ENCODE assay signal across 1 cellular context in the genomic region with DNA sequence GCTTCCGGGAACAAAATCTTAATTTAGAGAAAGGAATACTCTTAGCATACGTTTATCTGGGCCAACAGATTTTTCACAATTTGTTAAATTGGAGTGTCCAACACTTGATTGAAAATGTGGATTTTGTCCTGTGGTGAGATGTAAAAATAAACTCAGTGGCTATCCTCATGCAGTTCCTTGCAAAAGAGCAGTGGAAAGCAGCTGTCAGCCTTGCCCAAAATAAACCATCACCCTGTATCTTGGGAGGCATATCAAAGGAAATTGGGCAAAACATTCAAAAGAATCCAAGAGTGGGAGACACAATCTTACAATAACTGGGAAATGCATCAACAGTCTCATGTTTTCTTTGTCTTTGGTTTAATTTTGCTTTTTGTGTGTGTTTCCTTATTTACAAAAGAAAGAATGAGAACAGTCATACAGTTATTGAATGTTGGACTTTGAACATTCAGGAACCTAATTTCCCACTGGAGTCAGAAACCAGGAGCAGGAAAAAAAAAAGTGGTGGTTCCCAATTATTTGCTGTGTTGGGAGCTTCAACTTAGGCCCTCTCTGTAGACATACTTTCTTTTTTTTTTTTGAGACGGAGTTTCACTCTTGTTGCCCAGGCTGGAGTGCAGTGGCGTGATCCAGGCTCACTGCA.
TF ChIP-seq lines count a peak whose summit lies in the region.

No MANE protein-coding gene starts in this region.

TF ChIP-seq in HepG2, 621 proteins besides CTCF, POLR2A, EP300 and RAD21 (continued from another document):
- TF ChIP-seq, protein P1, sequence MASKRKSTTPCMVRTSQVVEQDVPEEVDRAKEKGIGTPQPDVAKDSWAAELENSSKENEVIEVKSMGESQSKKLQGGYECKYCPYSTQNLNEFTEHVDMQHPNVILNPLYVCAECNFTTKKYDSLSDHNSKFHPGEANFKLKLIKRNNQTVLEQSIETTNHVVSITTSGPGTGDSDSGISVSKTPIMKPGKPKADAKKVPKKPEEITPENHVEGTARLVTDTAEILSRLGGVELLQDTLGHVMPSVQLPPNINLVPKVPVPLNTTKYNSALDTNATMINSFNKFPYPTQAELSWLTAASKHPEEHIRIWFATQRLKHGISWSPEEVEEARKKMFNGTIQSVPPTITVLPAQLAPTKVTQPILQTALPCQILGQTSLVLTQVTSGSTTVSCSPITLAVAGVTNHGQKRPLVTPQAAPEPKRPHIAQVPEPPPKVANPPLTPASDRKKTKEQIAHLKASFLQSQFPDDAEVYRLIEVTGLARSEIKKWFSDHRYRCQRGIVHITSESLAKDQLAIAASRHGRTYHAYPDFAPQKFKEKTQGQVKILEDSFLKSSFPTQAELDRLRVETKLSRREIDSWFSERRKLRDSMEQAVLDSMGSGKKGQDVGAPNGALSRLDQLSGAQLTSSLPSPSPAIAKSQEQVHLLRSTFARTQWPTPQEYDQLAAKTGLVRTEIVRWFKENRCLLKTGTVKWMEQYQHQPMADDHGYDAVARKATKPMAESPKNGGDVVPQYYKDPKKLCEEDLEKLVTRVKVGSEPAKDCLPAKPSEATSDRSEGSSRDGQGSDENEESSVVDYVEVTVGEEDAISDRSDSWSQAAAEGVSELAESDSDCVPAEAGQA (IDR thresholded peaks at IDR 0.05; ENCODE audit: low read depth): no peak
- TF ChIP-seq, protein P1 (CRISPR knock-in tag; IDR thresholded peaks at IDR 0.05; ENCODE audit: borderline replicate concordance): no peak
- peak; percentile 64; the same call in 1 of the 2 replicates for TF ChIP-seq LCORL (IDR thresholded peaks at IDR 0.05)
- no peak for TF ChIP-seq LCORL (CRISPR knock-in tag; IDR thresholded peaks at IDR 0.05)
- no peak for TF ChIP-seq KLF11 (CRISPR knock-in tag; IDR thresholded peaks at IDR 0.05)
- peak; percentile 56 for TF ChIP-seq HNF4A (CRISPR knock-in tag; IDR thresholded peaks at IDR 0.05)
- peak; percentile 42; the same call in 1 of the 2 replicates for TF ChIP-seq AHDC1 (CRISPR knock-in tag; IDR thresholded peaks at IDR 0.05; ENCODE audit: borderline replicate concordance)
- TF ChIP-seq ZNF710 (CRISPR knock-in tag; IDR thresholded peaks at IDR 0.05; ENCODE audit: borderline replicate concordance): 0 out of 2 replicates have a peak, but pooled peaks have one; percentile 27
- no peak for TF ChIP-seq SYNCRIP (IDR thresholded peaks at IDR 0.05; ENCODE audit: insufficient read depth, low read depth, low read length)
- no peak for TF ChIP-seq SRSF9 (IDR thresholded peaks at IDR 0.05; ENCODE audit: borderline replicate concordance, insufficient read depth, low read depth, low read length, poor library complexity, severe bottlenecking)
- no peak for TF ChIP-seq CREB1 (IDR thresholded peaks at IDR 0.05)
- TF ChIP-seq CREB1 (CRISPR knock-in tag; IDR thresholded peaks at IDR 0.05): 0 out of 2 replicates have a peak, but pooled peaks have one; percentile 17
- no peak for TF ChIP-seq ZNF263 (CRISPR knock-in tag; IDR thresholded peaks at IDR 0.05)
- TF ChIP-seq SAP130 (CRISPR knock-in tag; IDR thresholded peaks at IDR 0.05; ENCODE audit: low read depth): peak; percentile 40; the same call in 1 of the 2 replicates
- TF ChIP-seq, protein P2, sequence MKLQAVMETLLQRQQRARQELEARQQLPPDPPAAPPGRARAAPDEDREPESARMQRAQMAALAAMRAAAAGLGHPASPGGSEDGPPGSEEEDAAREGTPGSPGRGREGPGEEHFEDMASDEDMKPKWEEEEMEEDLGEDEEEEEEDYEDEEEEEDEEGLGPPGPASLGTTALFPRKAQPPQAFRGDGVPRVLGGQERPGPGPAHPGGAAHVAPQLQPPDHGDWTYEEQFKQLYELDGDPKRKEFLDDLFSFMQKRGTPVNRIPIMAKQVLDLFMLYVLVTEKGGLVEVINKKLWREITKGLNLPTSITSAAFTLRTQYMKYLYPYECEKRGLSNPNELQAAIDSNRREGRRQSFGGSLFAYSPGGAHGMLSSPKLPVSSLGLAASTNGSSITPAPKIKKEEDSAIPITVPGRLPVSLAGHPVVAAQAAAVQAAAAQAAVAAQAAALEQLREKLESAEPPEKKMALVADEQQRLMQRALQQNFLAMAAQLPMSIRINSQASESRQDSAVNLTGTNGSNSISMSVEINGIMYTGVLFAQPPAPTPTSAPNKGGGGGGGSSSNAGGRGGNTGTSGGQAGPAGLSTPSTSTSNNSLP (IDR thresholded peaks at IDR 0.05; ENCODE audit: low read depth, low read length): peak; percentile 49; the same call in 1 of the 2 replicates
- TF ChIP-seq CENPT (CRISPR knock-in tag; IDR thresholded peaks at IDR 0.05; ENCODE audit: low read depth): no peak
- TF ChIP-seq BCL6 (CRISPR knock-in tag; IDR thresholded peaks at IDR 0.05): 0 out of 2 replicates have a peak, but pooled peaks have one; percentile 8
- peak; percentile 86 for TF ChIP-seq SOX5 (CRISPR knock-in tag; IDR thresholded peaks at IDR 0.05; ENCODE audit: borderline replicate concordance)
- peak; percentile 34; the same call in 1 of the 2 replicates for TF ChIP-seq NCOR1 (IDR thresholded peaks at IDR 0.05; ENCODE audit: borderline replicate concordance, low read length)
- 0 out of 2 replicates have a peak, but pooled peaks have one; percentile 24 for TF ChIP-seq RXRB (CRISPR knock-in tag; IDR thresholded peaks at IDR 0.05; ENCODE audit: borderline replicate concordance)
- TF ChIP-seq, protein P3, sequence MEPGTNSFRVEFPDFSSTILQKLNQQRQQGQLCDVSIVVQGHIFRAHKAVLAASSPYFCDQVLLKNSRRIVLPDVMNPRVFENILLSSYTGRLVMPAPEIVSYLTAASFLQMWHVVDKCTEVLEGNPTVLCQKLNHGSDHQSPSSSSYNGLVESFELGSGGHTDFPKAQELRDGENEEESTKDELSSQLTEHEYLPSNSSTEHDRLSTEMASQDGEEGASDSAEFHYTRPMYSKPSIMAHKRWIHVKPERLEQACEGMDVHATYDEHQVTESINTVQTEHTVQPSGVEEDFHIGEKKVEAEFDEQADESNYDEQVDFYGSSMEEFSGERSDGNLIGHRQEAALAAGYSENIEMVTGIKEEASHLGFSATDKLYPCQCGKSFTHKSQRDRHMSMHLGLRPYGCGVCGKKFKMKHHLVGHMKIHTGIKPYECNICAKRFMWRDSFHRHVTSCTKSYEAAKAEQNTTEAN (CRISPR knock-in tag; conservative IDR thresholded peaks at IDR 0.05): peak; percentile 37; the same call in 1 of the 2 replicates
- TF ChIP-seq, protein P4, sequence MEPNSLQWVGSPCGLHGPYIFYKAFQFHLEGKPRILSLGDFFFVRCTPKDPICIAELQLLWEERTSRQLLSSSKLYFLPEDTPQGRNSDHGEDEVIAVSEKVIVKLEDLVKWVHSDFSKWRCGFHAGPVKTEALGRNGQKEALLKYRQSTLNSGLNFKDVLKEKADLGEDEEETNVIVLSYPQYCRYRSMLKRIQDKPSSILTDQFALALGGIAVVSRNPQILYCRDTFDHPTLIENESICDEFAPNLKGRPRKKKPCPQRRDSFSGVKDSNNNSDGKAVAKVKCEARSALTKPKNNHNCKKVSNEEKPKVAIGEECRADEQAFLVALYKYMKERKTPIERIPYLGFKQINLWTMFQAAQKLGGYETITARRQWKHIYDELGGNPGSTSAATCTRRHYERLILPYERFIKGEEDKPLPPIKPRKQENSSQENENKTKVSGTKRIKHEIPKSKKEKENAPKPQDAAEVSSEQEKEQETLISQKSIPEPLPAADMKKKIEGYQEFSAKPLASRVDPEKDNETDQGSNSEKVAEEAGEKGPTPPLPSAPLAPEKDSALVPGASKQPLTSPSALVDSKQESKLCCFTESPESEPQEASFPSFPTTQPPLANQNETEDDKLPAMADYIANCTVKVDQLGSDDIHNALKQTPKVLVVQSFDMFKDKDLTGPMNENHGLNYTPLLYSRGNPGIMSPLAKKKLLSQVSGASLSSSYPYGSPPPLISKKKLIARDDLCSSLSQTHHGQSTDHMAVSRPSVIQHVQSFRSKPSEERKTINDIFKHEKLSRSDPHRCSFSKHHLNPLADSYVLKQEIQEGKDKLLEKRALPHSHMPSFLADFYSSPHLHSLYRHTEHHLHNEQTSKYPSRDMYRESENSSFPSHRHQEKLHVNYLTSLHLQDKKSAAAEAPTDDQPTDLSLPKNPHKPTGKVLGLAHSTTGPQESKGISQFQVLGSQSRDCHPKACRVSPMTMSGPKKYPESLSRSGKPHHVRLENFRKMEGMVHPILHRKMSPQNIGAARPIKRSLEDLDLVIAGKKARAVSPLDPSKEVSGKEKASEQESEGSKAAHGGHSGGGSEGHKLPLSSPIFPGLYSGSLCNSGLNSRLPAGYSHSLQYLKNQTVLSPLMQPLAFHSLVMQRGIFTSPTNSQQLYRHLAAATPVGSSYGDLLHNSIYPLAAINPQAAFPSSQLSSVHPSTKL (CRISPR knock-in tag; IDR thresholded peaks at IDR 0.05): peak; percentile 83
- TF ChIP-seq CEBPG (CRISPR knock-in tag; IDR thresholded peaks at IDR 0.05): no peak
- TF ChIP-seq ASH2L (IDR thresholded peaks at IDR 0.05; ENCODE audit: insufficient read length, low read depth, low read length): peak; percentile 53
- no peak for TF ChIP-seq RXRA (CRISPR knock-in tag; IDR thresholded peaks at IDR 0.05)
